27 cellular contexts compared by ENCODE assay signal in genomic region chr2:30512243-30512866, GRCh38.
"Had no signal": no experiment of that assay in that cellular context is flagged by ENCODE, and none has a peak within 500 bp of the region (broad histone marks: within the 10 kb centered on the region; RNA-seq: fewer than 3 reads in every experiment).

No MANE protein-coding gene starts in this region.

- H3K4me1 Mint-ChIP-seq: activated CD4-positive, alpha-beta T cell treated with anti-CD3 and anti-CD28 coated beads, Interleukin-2, amount 10 ng/mL, durations not matched to agents 7 days and 5 days; activated CD8-positive, alpha-beta memory T cell treated with anti-CD3 and anti-CD28 coated beads, Interleukin-2, amount 10 ng/mL, durations not matched to agents 7 days and 5 days had no signal

- ATAC-seq: activated CD8-positive, alpha-beta memory T cell treated with anti-CD3 and anti-CD28 coated beads, Interleukin-2, amount 10 ng/mL, durations not matched to agents 7 days and 5 days; activated CD8-positive, alpha-beta T cell treated with anti-CD3 and anti-CD28 coated beads for 36 hours; activated naive CD8-positive, alpha-beta T cell treated with anti-CD3 and anti-CD28 coated beads, Interleukin-2, amount 50 U/mL, for 24 hours; body of pancreas; effector memory CD8-positive, alpha-beta T cell; lower lobe of right lung; naive thymus-derived CD4-positive, alpha-beta T cell had no signal

- H3K27me3 Mint-ChIP-seq: activated CD4-positive, alpha-beta T cell treated with anti-CD3 and anti-CD28 coated beads, Interleukin-2, amount 10 ng/mL, durations not matched to agents 7 days and 5 days; activated CD8-positive, alpha-beta memory T cell treated with anti-CD3 and anti-CD28 coated beads, Interleukin-2, amount 10 ng/mL, durations not matched to agents 7 days and 5 days; activated CD8-positive, alpha-beta T cell treated with anti-CD3 and anti-CD28 coated beads for 36 hours; activated naive CD8-positive, alpha-beta T cell treated with anti-CD3 and anti-CD28 coated beads, Interleukin-2, amount 50 U/mL, for 24 hours; central memory CD8-positive, alpha-beta T cell; effector memory CD8-positive, alpha-beta T cell; naive thymus-derived CD4-positive, alpha-beta T cell had no signal

- H3K9me3 ChIP-seq: body of pancreas, colonic mucosa, gastrocnemius medialis, lower lobe of right lung, ovary, prostate gland, testis, uterus had no signal

- H3K36me3 ChIP-seq: colonic mucosa, esophagus muscularis mucosa, gastrocnemius medialis, lower lobe of right lung, ovary, prostate gland, uterus had no signal

- H3K4me3 Mint-ChIP-seq: activated CD4-positive, alpha-beta T cell treated with anti-CD3 and anti-CD28 coated beads, Interleukin-2, amount 10 ng/mL, durations not matched to agents 7 days and 5 days; activated CD8-positive, alpha-beta memory T cell treated with anti-CD3 and anti-CD28 coated beads, Interleukin-2, amount 10 ng/mL, durations not matched to agents 7 days and 5 days; activated CD8-positive, alpha-beta T cell treated with anti-CD3 and anti-CD28 coated beads for 36 hours; activated naive CD8-positive, alpha-beta T cell treated with anti-CD3 and anti-CD28 coated beads, Interleukin-2, amount 50 U/mL, for 24 hours; activated T-helper 1 cell treated with anti-CD3 and anti-CD28 coated beads, Interleukin-12 subunit alpha, Interleukin-12 subunit beta, Interleukin-2, Interleukin-4 antibody, amounts not matched to agents 30 ng/mL and 10 ng/mL and 1 ng/mL, durations not matched to agents 14 hours and 24 hours and 36 hours; central memory CD8-positive, alpha-beta T cell; effector memory CD8-positive, alpha-beta T cell had no signal

- H3K4me1 ChIP-seq: colonic mucosa, testis had no signal

- H3K27ac Mint-ChIP-seq: activated CD8-positive, alpha-beta memory T cell treated with anti-CD3 and anti-CD28 coated beads, Interleukin-2, amount 10 ng/mL, durations not matched to agents 7 days and 5 days; activated CD8-positive, alpha-beta T cell treated with anti-CD3 and anti-CD28 coated beads for 36 hours; activated naive CD8-positive, alpha-beta T cell treated with anti-CD3 and anti-CD28 coated beads, Interleukin-2, amount 50 U/mL, for 24 hours; activated T-helper 1 cell treated with anti-CD3 and anti-CD28 coated beads, Interleukin-12 subunit alpha, Interleukin-12 subunit beta, Interleukin-2, Interleukin-4 antibody, amounts not matched to agents 30 ng/mL and 10 ng/mL and 1 ng/mL, durations not matched to agents 14 hours and 24 hours and 36 hours; effector memory CD8-positive, alpha-beta T cell; naive thymus-derived CD4-positive, alpha-beta T cell had no signal

- DNase-seq: activated CD4-positive, alpha-beta T cell treated with anti-CD3 and anti-CD28 coated beads, Interleukin-2, amount 10 ng/mL, durations not matched to agents 7 days and 5 days; activated CD8-positive, alpha-beta memory T cell treated with anti-CD3 and anti-CD28 coated beads, Interleukin-2, amount 10 ng/mL, durations not matched to agents 7 days and 5 days; activated CD8-positive, alpha-beta T cell treated with anti-CD3 and anti-CD28 coated beads for 36 hours; activated gamma-delta T cell; activated naive CD4-positive, alpha-beta T cell treated with anti-CD3 and anti-CD28 coated beads, Interleukin-2, amount 50 U/mL, for 16 hours; activated naive CD8-positive, alpha-beta T cell treated with anti-CD3 and anti-CD28 coated beads, Interleukin-2, amount 50 U/mL, for 24 hours; anterior cingulate cortex; body of pancreas; colonic mucosa; dorsolateral prefrontal cortex; effector memory CD8-positive, alpha-beta T cell; gastrocnemius medialis; head of caudate nucleus; kidney; lower lobe of right lung; naive thymus-derived CD4-positive, alpha-beta T cell; ovary; stimulated activated CD4-positive, alpha-beta T cell treated with anti-CD3 and anti-CD28 coated beads, Interleukin-4, amount 100 ng/mL, for 1 hour; stimulated activated naive CD4-positive, alpha-beta T cell; T-helper 9 cell; testis; trophoblast cell; uterus had no signal

- H3K27me3 ChIP-seq: body of pancreas, colonic mucosa, dorsolateral prefrontal cortex, esophagus muscularis mucosa, gastrocnemius medialis, ovary, testis, uterus had no signal

- H3K27ac ChIP-seq: body of pancreas, colonic mucosa, dorsolateral prefrontal cortex, lower lobe of right lung, ovary, testis had no signal

- H3K4me3 ChIP-seq: body of pancreas, colonic mucosa, dorsolateral prefrontal cortex, esophagus muscularis mucosa, gastrocnemius medialis, lower lobe of right lung, ovary, prostate gland, testis, uterus had no signal
